8 cellular contexts compared by ENCODE assay signal in the genomic region with DNA sequence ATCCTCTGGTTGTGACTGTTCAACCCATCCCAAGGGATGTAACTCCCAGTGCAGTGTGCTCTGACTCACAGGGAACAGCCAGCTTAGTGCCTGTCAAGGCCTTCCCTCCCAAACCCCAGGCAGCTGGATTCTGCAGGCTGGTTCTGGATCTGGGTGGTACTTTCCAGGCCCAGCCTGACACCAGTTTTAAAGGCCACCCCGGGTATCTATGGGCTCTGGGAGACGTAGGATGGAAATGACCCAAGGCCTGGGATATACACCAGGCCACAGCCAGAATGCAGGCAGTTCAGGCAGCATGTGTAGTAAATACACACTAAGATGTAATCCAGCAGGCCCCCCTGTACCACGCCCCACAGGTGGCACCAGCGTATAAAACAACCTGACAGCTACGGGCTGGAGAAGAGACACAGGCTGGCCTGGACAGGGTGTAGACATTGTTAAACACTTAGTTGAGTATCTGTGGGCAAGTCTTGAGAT.
DNase-seq lines count a peak whose midpoint lies in the region; ATAC-seq and TF ChIP-seq lines count a peak whose summit lies in the region.

No MANE protein-coding gene starts in this region.

- TF ChIP-seq CTCF in lower lobe of right lung (IDR thresholded peaks at IDR 0.05) = no peak

- peak overlapping the region; percentile 93 for H3K27ac Mint-ChIP-seq in activated naive CD8-positive, alpha-beta T cell treated with anti-CD3 and anti-CD28 coated beads, Interleukin-2, amount 50 U/mL, for 24 hours

- H3K9me3 ChIP-seq in MG63 = no peaks in the 10 kb centered on the region
- H3K9me3 ChIP-seq in lower lobe of right lung = no peaks in the 10 kb centered on the region

- H3K9me3 Mint-ChIP-seq in activated naive CD8-positive, alpha-beta T cell treated with anti-CD3 and anti-CD28 coated beads, Interleukin-2, amount 50 U/mL, for 24 hours = no peaks in the 10 kb centered on the region

- ATAC-seq in GM18499 (IDR thresholded peaks at IDR 0.05; ENCODE audit: insufficient read depth, unreplicated experiment) = peak; percentile 19
- ATAC-seq in activated naive CD8-positive, alpha-beta T cell treated with anti-CD3 and anti-CD28 coated beads, Interleukin-2, amount 50 U/mL, for 24 hours = peak; percentile 66
- ATAC-seq in lower lobe of right lung = peak; percentile 39 to 55

- no peaks in the 10 kb centered on the region for H3K36me3 ChIP-seq in MG63
- no peaks in the 10 kb centered on the region for H3K36me3 ChIP-seq in lower lobe of right lung

- H3K4me3 ChIP-seq in MG63 = no peak overlapping the region
- H3K4me3 ChIP-seq in lower lobe of right lung = no peak overlapping the region

- DNase-seq in HCEC 1CT (peak; percentile 75), MG63 (peak; percentile 35), lower lobe of right lung (no peak), DMS 273 (lab: John Stamatoyannopoulos, UW; ENCODE audit: unreplicated experiment) (no peak), Ammon's horn (ENCODE audit: low spot score) (no peak), cerebellar cortex (ENCODE audit: low spot score) (no peak)
- peak; percentile 32 for DNase-seq in activated naive CD8-positive, alpha-beta T cell treated with anti-CD3 and anti-CD28 coated beads, Interleukin-2, amount 50 U/mL, for 24 hours

- peak overlapping the region; percentile 76 for H3K4me3 Mint-ChIP-seq in activated naive CD8-positive, alpha-beta T cell treated with anti-CD3 and anti-CD28 coated beads, Interleukin-2, amount 50 U/mL, for 24 hours

- peak overlapping the region; percentile 70 for H3K27ac ChIP-seq in lower lobe of right lung

- H3K4me1 ChIP-seq in lower lobe of right lung = peaks cover 28% of the 10 kb centered on the region

- H3K4me1 Mint-ChIP-seq in activated naive CD8-positive, alpha-beta T cell treated with anti-CD3 and anti-CD28 coated beads, Interleukin-2, amount 50 U/mL, for 24 hours = peaks cover 54% of the 10 kb centered on the region

- no peaks in the 10 kb centered on the region for H3K36me3 Mint-ChIP-seq in activated naive CD8-positive, alpha-beta T cell treated with anti-CD3 and anti-CD28 coated beads, Interleukin-2, amount 50 U/mL, for 24 hours (ENCODE audit: low read depth)

- no peaks in the 10 kb centered on the region for H3K27me3 Mint-ChIP-seq in activated naive CD8-positive, alpha-beta T cell treated with anti-CD3 and anti-CD28 coated beads, Interleukin-2, amount 50 U/mL, for 24 hours

- H3K27me3 ChIP-seq in MG63 (no peaks in the 10 kb centered on the region), lower lobe of right lung (ENCODE audit: low read depth) (no peaks in the 10 kb centered on the region)

- intact Hi-C loops in lower lobe of right lung (cut with DNase I) = no loop called here

Comparison
In these comparisons a context has a peak if more than half of its experiments do, and no peak if none do; other contexts are left out.
1. DNase-seq: peak in HCEC 1CT (single experiment), MG63 (single experiment) and activated naive CD8-positive, alpha-beta T cell treated with anti-CD3 and anti-CD28 coated beads, Interleukin-2, amount 50 U/mL, for 24 hours (single experiment); none in lower lobe of right lung (single experiment), DMS 273 (single experiment), Ammon's horn (single experiment) and cerebellar cortex (single experiment).
2. Peak in every context shown above with its lines, with median percentiles within 50 percentile points of each other: ATAC-seq.